ENCODE assay signal across 15 cellular contexts in genomic region chr12:13571035-13571434, GRCh38.
DNase-seq lines count a peak whose midpoint lies in the region; ATAC-seq and TF ChIP-seq lines count a peak whose summit lies in the region.
"Had no signal": no experiment of that assay in that cellular context is flagged by ENCODE, and none has a peak within 500 bp of the region (broad histone marks: within the 10 kb centered on the region; RNA-seq: fewer than 3 reads in every experiment).

No MANE protein-coding gene starts in this region.

- peak; percentile 85 for ATAC-seq in sciatic nerve

- peak; percentile 29 for TF ChIP-seq CTCF in Calu3 (IDR thresholded peaks at IDR 0.05; ENCODE audit: unreplicated experiment)

- H3K4me1 Mint-ChIP-seq in Calu3 (ENCODE audit: low read depth, unreplicated experiment): peaks cover 22% of the 10 kb centered on the region
- H3K4me1 Mint-ChIP-seq: B cell, IgD-negative memory B cell had no signal

- CTCF ChIA-PET in Calu3 (lab: Charles Lee): interaction anchor here (0.6 to 1.3 kb wide), 3 partner anchors 209 to 315 kb away, joined by 3 to 5 read pairs (median 4); no protein-coding TSS in a partner anchor

- BruUV-seq in Calu3 (replicated peaks; lab: Mats Ljungman, UMichigan): no TSS peak

- H3K4me3 Mint-ChIP-seq in Calu3 (ENCODE audit: low read depth, unreplicated experiment): no peak overlapping the region
- H3K4me3 Mint-ChIP-seq: B cell; CD4-positive, alpha-beta T cell had no signal

- peak; percentile 30 for DNase-seq in Calu3
- DNase-seq in NCI-H69 (lab: John Stamatoyannopoulos, UW): peak; percentile 4
- DNase-seq in globus pallidus (ENCODE audit: low spot score): peak; percentile 4
- DNase-seq in sciatic nerve (ENCODE audit: low spot score): no peak
- no peak for DNase-seq in stimulated activated CD4-positive, alpha-beta T cell treated with anti-CD3 and anti-CD28 coated beads, Interleukin-4, amount 100 ng/mL, for 1 hour
- DNase-seq in DMS79 treated with DMSO at 0.1 percent for 48 hours (lab: John Stamatoyannopoulos, UW): no peak
- DNase-seq in AG08396 (ENCODE audit: low spot score): no peak
- DNase-seq: ACHN; C1 segment of cervical spinal cord; CD4-positive, alpha-beta T cell; DMS153; DND-41; GF-D8 had no signal

- intact Hi-C loops in Calu3 (cut with micrococcal nuclease; ENCODE audit: unreplicated experiment) (no loop called here), sciatic nerve (cut with DNase I) (no loop called here)

- no peaks in the 10 kb centered on the region for H3K27me3 Mint-ChIP-seq in Calu3 (ENCODE audit: unreplicated experiment)
- H3K27me3 Mint-ChIP-seq: B cell had no signal

- H3K27ac Mint-ChIP-seq in Calu3 (ENCODE audit: unreplicated experiment): no peak overlapping the region
- H3K27ac Mint-ChIP-seq: B cell; CD4-positive, alpha-beta T cell; IgD-negative memory B cell had no signal

- H3K9me3 Mint-ChIP-seq in Calu3 (ENCODE audit: low read depth, unreplicated experiment): no peaks in the 10 kb centered on the region
- H3K9me3 Mint-ChIP-seq: CD4-positive, alpha-beta T cell had no signal

- H3K36me3 Mint-ChIP-seq in Calu3 (ENCODE audit: insufficient read depth, unreplicated experiment): no peaks in the 10 kb centered on the region

Comparison
In these comparisons a context has a peak if more than half of its experiments do, and no peak if none do; other contexts are left out.
1. DNase-seq: peak in Calu3 (single experiment), NCI-H69 (single experiment) and globus pallidus (single experiment); none in sciatic nerve (single experiment), stimulated activated CD4-positive, alpha-beta T cell treated with anti-CD3 and anti-CD28 coated beads, Interleukin-4, amount 100 ng/mL, for 1 hour (single experiment), DMS79 treated with DMSO at 0.1 percent for 48 hours (single experiment) and AG08396 (single experiment).